In the genomic region with DNA sequence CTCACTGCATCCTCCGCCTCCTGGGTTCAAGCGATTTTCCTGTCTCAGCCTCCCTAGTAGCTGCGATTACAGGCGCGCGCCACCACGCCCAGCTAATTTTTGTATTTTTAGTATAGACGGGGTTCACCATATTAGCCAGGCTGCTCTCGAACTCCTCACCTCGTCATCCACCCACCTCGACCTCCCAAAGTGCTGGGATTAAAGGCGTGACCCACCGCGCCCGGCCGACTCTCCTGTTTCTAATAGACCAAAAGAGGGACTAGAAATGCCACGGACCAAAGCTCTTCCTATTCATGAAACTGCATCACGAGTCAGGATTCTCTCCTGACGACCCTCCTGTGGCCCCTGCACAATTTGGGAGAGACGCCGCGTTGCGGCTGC, we compare ENCODE assay signal across 7 cellular contexts. TPM values are rescaled to one million over a fixed set of nuclear protein-coding genes. Genes with fewer than 3 reads are reported as not detected.
DNase-seq lines count a peak whose midpoint lies in the region; ATAC-seq, FAIRE-seq and TF ChIP-seq lines count a peak whose summit lies in the region.

No MANE protein-coding gene starts in this region.

- H3K27me3 ChIP-seq in H7 (ENCODE audit: control insufficient read depth, insufficient read depth, low read length): no peaks in the 10 kb centered on the region
- no peaks in the 10 kb centered on the region for H3K27me3 ChIP-seq in left ventricle myocardium inferior (ENCODE audit: low read depth)
- H3K27me3 ChIP-seq in small intestine (ENCODE audit: control insufficient read depth in 2 of 2, insufficient read depth in 2 of 2, low read length in 2 of 2): no peaks in the 10 kb centered on the region

- H3K9me3 ChIP-seq in left ventricle myocardium inferior (replicated peaks) (peaks cover 21% of the 10 kb centered on the region), small intestine (ENCODE audit: control insufficient read depth, low read depth) (no peaks in the 10 kb centered on the region)

- intact Hi-C loops in left ventricle myocardium inferior (cut with micrococcal nuclease): no loop called here

- TF ChIP-seq CTCF in WI38 (IDR thresholded peaks at IDR 0.05; ENCODE audit: low read depth, low read length): no peak
- TF ChIP-seq CTCF in left ventricle myocardium inferior (IDR thresholded peaks at IDR 0.05; ENCODE audit: borderline replicate concordance): no peak

- no peak for FAIRE-seq in small intestine (lab: Jason Lieb, UNC)

- WGBS in small intestine, 3 donors: 7 to 19% (median 12%) methylated on average over 23 of the region's 23 CpGs

- DNase-seq in H7 (no peak), left ventricle myocardium inferior (no peak), small intestine (no peak), NCI-H1048 (lab: John Stamatoyannopoulos, UW) (no peak), NCI-H1930 (lab: John Stamatoyannopoulos, UW) (no peak)

- H3K4me1 ChIP-seq in left ventricle myocardium inferior (peaks cover 17% of the 10 kb centered on the region), small intestine (ENCODE audit: control insufficient read depth in 2 of 2, insufficient read depth in 1 of 2, low read depth in 1 of 2, low read length in 1 of 2) (no peaks in the 10 kb centered on the region)

- ATAC-seq in HG03469 (IDR thresholded peaks at IDR 0.05; ENCODE audit: unreplicated experiment): no peak

- H3K27ac ChIP-seq in left ventricle myocardium inferior (replicated peaks): peak overlapping the region; percentile 93
- H3K27ac ChIP-seq in small intestine (ENCODE audit: low read depth in 1 of 2, low read length in 1 of 2): peak overlapping the region; percentile 73 to 99

- peaks cover 11% of the 10 kb centered on the region for H3K36me3 ChIP-seq in H7 (replicated peaks; ENCODE audit: control insufficient read depth, insufficient read depth, low read length)
- peaks cover 6% of the 10 kb centered on the region for H3K36me3 ChIP-seq in left ventricle myocardium inferior
- H3K36me3 ChIP-seq in small intestine (ENCODE audit: control insufficient read depth in 2 of 2, insufficient read depth in 2 of 2, low read length in 2 of 2): no peaks in the 10 kb centered on the region

- H3K4me3 ChIP-seq in H7 (ENCODE audit: insufficient read depth, low read depth, low read length): peak overlapping the region; percentile 58
- H3K4me3 ChIP-seq in WI38 (ENCODE audit: low read depth, low read length): peak overlapping the region; percentile 73
- peak overlapping the region; percentile 78 for H3K4me3 ChIP-seq in left ventricle myocardium inferior
- H3K4me3 ChIP-seq in small intestine (ENCODE audit: low read depth in 1 of 2, low read length in 2 of 2): peak overlapping the region; percentile 66 to 71

RNA-seq across cellular contexts. Expression of a gene that starts 0.6 kb away (rescaled TPM):
- 20.1 and 37.3 TPM in 2 replicates for total RNA-seq in H7 (2014; rRNA removed; shearing (Covaris generic))
- 5.1 TPM for total RNA-seq in left ventricle myocardium inferior
- 1 to 10 TPM in 2 of 3 donors, under 1 TPM in 1; 0.45 to 4.7 (median 1.1) TPM for polyA plus RNA-seq in small intestine
